Comparison of ENCODE assay signal across 10 cellular contexts in the genomic region with DNA sequence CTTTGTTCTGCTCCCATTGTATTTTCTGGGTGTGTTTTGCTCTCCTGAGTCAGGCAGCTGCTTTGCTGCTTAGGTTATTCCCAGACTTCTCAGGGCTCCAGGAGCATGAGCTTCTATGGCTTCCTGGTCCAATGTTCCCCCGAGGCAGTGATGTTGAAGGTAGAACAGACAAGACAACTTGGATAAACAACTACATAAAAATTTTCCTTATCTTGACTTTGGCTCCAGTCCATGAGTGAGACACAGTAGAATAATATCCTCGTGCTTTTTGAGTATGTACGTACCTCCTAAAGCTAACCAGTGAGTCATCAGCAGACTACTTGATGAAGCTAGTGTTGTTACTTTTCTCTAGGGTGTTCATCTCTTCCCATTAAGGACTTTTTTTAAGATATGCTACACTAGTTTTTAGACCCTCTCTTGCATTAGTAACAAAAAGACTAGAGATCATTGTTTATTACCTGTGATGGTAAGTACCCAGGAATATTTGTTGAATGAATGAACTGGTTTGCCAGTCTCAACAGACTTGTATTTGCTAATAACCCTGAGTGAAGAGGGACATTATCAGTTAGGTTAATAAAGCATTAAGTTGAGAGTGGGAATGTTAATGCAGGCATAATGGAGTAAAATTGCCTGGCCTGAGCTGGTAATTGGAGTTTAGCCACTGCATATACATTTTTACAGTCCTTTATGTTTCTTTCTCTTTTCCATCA.
DNase-seq lines count a peak whose midpoint lies in the region; ATAC-seq and TF ChIP-seq lines count a peak whose summit lies in the region.
"Had no signal": no experiment of that assay in that cellular context is flagged by ENCODE, and none has a peak within 500 bp of the region (broad histone marks: within the 10 kb centered on the region; RNA-seq: fewer than 3 reads in every experiment).

No MANE protein-coding gene starts in this region.

- H3K4me2 ChIP-seq in GM23338 = 0 out of 2 replicates have a peak overlapping the region, but pooled peaks have one; percentile 31
- H3K4me2 ChIP-seq in PC-9 = peak overlapping the region; percentile 51
- H3K4me2 ChIP-seq in fibroblast of lung (ENCODE audit: extremely low read depth, insufficient read depth, low read length) = peak overlapping the region; percentile 72

- TF ChIP-seq CTCF in GM23338 (conservative IDR thresholded peaks at IDR 0.05; ENCODE audit: low read depth in 2 of 2) (no peak), PC-9 (conservative IDR thresholded peaks at IDR 0.05) (no peak), fibroblast of lung (conservative IDR thresholded peaks at IDR 0.05 in 1 of 2, IDR thresholded peaks at IDR 0.05 in 1 of 2; ENCODE audit: low read depth in 1 of 2, low read length in 2 of 2) (no peak)

- no TSS peak for BruUV-seq in PC-9 (replicated peaks; lab: Mats Ljungman, UMichigan)

- H3K9me3 Mint-ChIP-seq in GM23338 = peaks cover 2% of the 10 kb centered on the region; the same call in 1 of the 3 replicates
- H3K9me3 Mint-ChIP-seq: stimulated activated naive B cell treated with anti-CD40 and anti-IgM and Interleukin-4, amounts not matched to agents 10 μg/mL and 1 μg/mL and 100 μg/mL, for 72 hours had no signal

- intact Hi-C loops in PC-9 (cut with micrococcal nuclease; ENCODE audit: unreplicated experiment) = loop anchor here (1.0 kb wide), 2 partner anchors 56 to 133 kb away; no protein-coding TSS in a partner anchor

- H3K4me1 ChIP-seq in GM23338 (ENCODE audit: insufficient read depth) = peaks cover 44% of the 10 kb centered on the region
- peaks cover 23% of the 10 kb centered on the region for H3K4me1 ChIP-seq in PC-9 (replicated peaks; ENCODE audit: insufficient read depth)
- H3K4me1 ChIP-seq in fibroblast of lung (ENCODE audit: control insufficient read depth, extremely low read depth, insufficient read depth, low read length) = peaks cover 5% of the 10 kb centered on the region

- H4K20me1 ChIP-seq in GM23338 (replicated peaks; ENCODE audit: insufficient read depth) (peaks cover 13% of the 10 kb centered on the region), PC-9 (ENCODE audit: insufficient read depth) (no peaks in the 10 kb centered on the region), fibroblast of lung (ENCODE audit: control insufficient read depth, extremely low read depth, insufficient read depth, low read length) (no peaks in the 10 kb centered on the region)

- H3K27ac Mint-ChIP-seq in GM23338 = no peak overlapping the region
- H3K27ac Mint-ChIP-seq: activated naive CD8-positive, alpha-beta T cell; stimulated activated naive B cell treated with anti-CD40 and anti-IgM and Interleukin-4, amounts not matched to agents 10 μg/mL and 1 μg/mL and 100 μg/mL, for 72 hours had no signal

- H3K9me2 ChIP-seq in GM23338 (ENCODE audit: insufficient read depth) = no peaks in the 10 kb centered on the region
- H3K9me2 ChIP-seq in PC-9 (ENCODE audit: insufficient read depth) = no peaks in the 10 kb centered on the region

- peaks cover 39% of the 10 kb centered on the region for H3K79me2 ChIP-seq in GM23338 (replicated peaks; ENCODE audit: insufficient read depth)
- no peaks in the 10 kb centered on the region for H3K79me2 ChIP-seq in PC-9 (ENCODE audit: low read depth)
- H3K79me2 ChIP-seq in fibroblast of lung (ENCODE audit: control insufficient read depth, insufficient read depth, low read length) = no peaks in the 10 kb centered on the region

- ATAC-seq in GM23338 = no peak
- no peak for ATAC-seq in HG02571 (IDR thresholded peaks at IDR 0.05; ENCODE audit: unreplicated experiment)
- ATAC-seq in GM18502 (IDR thresholded peaks at IDR 0.05; ENCODE audit: poor library complexity, unreplicated experiment) = no peak
- ATAC-seq: stimulated activated naive B cell treated with anti-CD40 and anti-IgM and Interleukin-4, amounts not matched to agents 10 μg/mL and 1 μg/mL and 100 μg/mL, for 72 hours had no signal

- H3K9ac ChIP-seq in fibroblast of lung (ENCODE audit: insufficient read depth, low read length) = no peak overlapping the region

- H3K9me3 ChIP-seq in PC-9 (ENCODE audit: insufficient read depth, low read depth) (no peaks in the 10 kb centered on the region), fibroblast of lung (ENCODE audit: control insufficient read depth, insufficient read depth, low read depth, low read length) (no peaks in the 10 kb centered on the region)

- H3K4me3 Mint-ChIP-seq in GM23338 = no peak overlapping the region
- H3K4me3 Mint-ChIP-seq: activated naive CD8-positive, alpha-beta T cell; stimulated activated naive B cell treated with anti-CD40 and anti-IgM and Interleukin-4, amounts not matched to agents 10 μg/mL and 1 μg/mL and 100 μg/mL, for 72 hours had no signal

- H3K27ac ChIP-seq in GM23338 (ENCODE audit: low read depth) (no peak overlapping the region), PC-9 (peak overlapping the region; percentile 50), fibroblast of lung (ENCODE audit: insufficient read depth, low read length) (peak overlapping the region; percentile 65)

- peaks cover 18% of the 10 kb centered on the region for H3K36me3 Mint-ChIP-seq in GM23338 (ENCODE audit: low read depth)
- H3K36me3 Mint-ChIP-seq: activated naive CD8-positive, alpha-beta T cell; stimulated activated naive B cell treated with anti-CD40 and anti-IgM and Interleukin-4, amounts not matched to agents 10 μg/mL and 1 μg/mL and 100 μg/mL, for 72 hours had no signal

- no peak for DNase-seq in GM23338 (ENCODE audit: low spot score)
- DNase-seq in PC-9 = peak; percentile 68 to 92
- peak; percentile 75 to 95 for DNase-seq in fibroblast of lung (ENCODE audit: low read depth in 2 of 2)
- peak; percentile 96 for DNase-seq in skeletal muscle cell (ENCODE audit: low read depth)
- no peak for DNase-seq in SKM-1 (lab: John Stamatoyannopoulos, UW; ENCODE audit: unreplicated experiment)
- no peak for DNase-seq in GF-D8 (lab: John Stamatoyannopoulos, UW)
- DNase-seq: stimulated activated naive B cell treated with anti-CD40 and anti-IgM and Interleukin-4, amounts not matched to agents 10 μg/mL and 1 μg/mL and 100 μg/mL, for 72 hours had no signal

- H3K4me1 Mint-ChIP-seq in GM23338 = peaks cover 49% of the 10 kb centered on the region
- H3K4me1 Mint-ChIP-seq: stimulated activated naive B cell treated with anti-CD40 and anti-IgM and Interleukin-4, amounts not matched to agents 10 μg/mL and 1 μg/mL and 100 μg/mL, for 72 hours had no signal

- H3K4me3 ChIP-seq in GM23338 = no peak overlapping the region
- no peak overlapping the region for H3K4me3 ChIP-seq in PC-9
- H3K4me3 ChIP-seq in fibroblast of lung (replicated peaks in 1 of 4; ENCODE audit: control extremely low read depth in 1 of 4, insufficient read depth in 1 of 4, low read depth in 3 of 4, low read length in 4 of 4) = no peak overlapping the region
- no peak overlapping the region for H3K4me3 ChIP-seq in skeletal muscle cell (ENCODE audit: low read depth, low read length)

- H3K27me3 Mint-ChIP-seq in GM23338 (ENCODE audit: insufficient read depth, low read depth, poor library complexity) = peaks cover 2% of the 10 kb centered on the region

- H3K27me3 ChIP-seq in GM23338 (ENCODE audit: insufficient read depth) (no peaks in the 10 kb centered on the region), PC-9 (ENCODE audit: insufficient read depth, low read depth) (no peaks in the 10 kb centered on the region), fibroblast of lung (ENCODE audit: control insufficient read depth, insufficient read depth, low read length) (no peaks in the 10 kb centered on the region)

- H3K36me3 ChIP-seq in GM23338 (ENCODE audit: insufficient read depth) (no peaks in the 10 kb centered on the region), PC-9 (ENCODE audit: low read depth) (no peaks in the 10 kb centered on the region), fibroblast of lung (ENCODE audit: control insufficient read depth, insufficient read depth, low read length) (no peaks in the 10 kb centered on the region)

- CTCF ChIA-PET in PC-9 (lab: Charles Lee) = interaction anchor here (0.6 kb wide), 1 partner anchor 63 kb away, joined by 3 read pairs; no protein-coding TSS in a partner anchor

- H3F3A ChIP-seq in GM23338 (replicated peaks; ENCODE audit: low read depth) (no peaks in the 10 kb centered on the region), PC-9 (ENCODE audit: insufficient read depth, low read depth) (peaks cover 12% of the 10 kb centered on the region; the same call in 1 of the 2 replicates)

- POLR2A ChIA-PET in PC-9 (lab: Charles Lee; ENCODE audit: unreplicated experiment) = interaction anchor here (0.7 to 1.1 kb wide), 2 partner anchors 55 to 995 kb away, joined by 3 to 8 read pairs; no protein-coding TSS in a partner anchor

- H2AFZ ChIP-seq in GM23338 = no peak overlapping the region
- no peak overlapping the region for H2AFZ ChIP-seq in PC-9
- peak overlapping the region; percentile 50 for H2AFZ ChIP-seq in fibroblast of lung (ENCODE audit: low read length)

TF ChIP-seq in GM23338, 12 proteins besides CTCF, POLR2A, EP300 and RAD21 (continues in another document):
- no peak for TF ChIP-seq NANOG (IDR thresholded peaks at IDR 0.05; ENCODE audit: borderline replicate concordance)
- TF ChIP-seq, protein P1, sequence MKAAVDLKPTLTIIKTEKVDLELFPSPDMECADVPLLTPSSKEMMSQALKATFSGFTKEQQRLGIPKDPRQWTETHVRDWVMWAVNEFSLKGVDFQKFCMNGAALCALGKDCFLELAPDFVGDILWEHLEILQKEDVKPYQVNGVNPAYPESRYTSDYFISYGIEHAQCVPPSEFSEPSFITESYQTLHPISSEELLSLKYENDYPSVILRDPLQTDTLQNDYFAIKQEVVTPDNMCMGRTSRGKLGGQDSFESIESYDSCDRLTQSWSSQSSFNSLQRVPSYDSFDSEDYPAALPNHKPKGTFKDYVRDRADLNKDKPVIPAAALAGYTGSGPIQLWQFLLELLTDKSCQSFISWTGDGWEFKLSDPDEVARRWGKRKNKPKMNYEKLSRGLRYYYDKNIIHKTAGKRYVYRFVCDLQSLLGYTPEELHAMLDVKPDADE (IDR thresholded peaks at IDR 0.05) = no peak

Comparison
In these comparisons a context has a peak if more than half of its experiments do, and no peak if none do; other contexts are left out.
1. DNase-seq: peak in PC-9 (2 of 2), fibroblast of lung (2 of 2) and skeletal muscle cell (single experiment); none in GM23338 (single experiment), SKM-1 (single experiment) and GF-D8 (single experiment).
2. Peak in every context shown above with its lines, with median percentiles within 50 percentile points of each other: H3K4me2 ChIP-seq.